In the genomic region with DNA sequence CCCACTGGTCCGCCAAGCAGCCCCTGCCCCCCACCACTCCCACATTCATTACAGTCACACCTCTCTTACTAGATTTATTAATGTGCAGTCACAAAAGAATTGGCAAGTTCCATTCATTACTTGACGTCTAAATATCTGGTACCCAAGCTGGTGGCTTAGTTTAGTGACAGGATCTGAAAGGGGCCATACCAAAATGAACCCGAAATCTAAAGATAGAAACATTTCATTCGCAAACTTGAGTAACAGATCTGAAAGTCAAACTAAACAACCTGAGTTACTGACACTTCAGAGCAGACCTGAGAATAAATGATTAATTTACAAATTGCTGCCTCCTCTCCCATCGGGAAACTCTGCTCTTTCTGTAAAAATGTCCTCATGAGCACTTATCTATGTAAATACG, we compare ENCODE assay signal across 2 cellular contexts.
TF ChIP-seq lines count a peak whose summit lies in the region.

No MANE protein-coding gene starts in this region.

TF ChIP-seq in HepG2, 621 proteins besides CTCF, POLR2A, EP300 and RAD21:
- TF ChIP-seq, protein P1, sequence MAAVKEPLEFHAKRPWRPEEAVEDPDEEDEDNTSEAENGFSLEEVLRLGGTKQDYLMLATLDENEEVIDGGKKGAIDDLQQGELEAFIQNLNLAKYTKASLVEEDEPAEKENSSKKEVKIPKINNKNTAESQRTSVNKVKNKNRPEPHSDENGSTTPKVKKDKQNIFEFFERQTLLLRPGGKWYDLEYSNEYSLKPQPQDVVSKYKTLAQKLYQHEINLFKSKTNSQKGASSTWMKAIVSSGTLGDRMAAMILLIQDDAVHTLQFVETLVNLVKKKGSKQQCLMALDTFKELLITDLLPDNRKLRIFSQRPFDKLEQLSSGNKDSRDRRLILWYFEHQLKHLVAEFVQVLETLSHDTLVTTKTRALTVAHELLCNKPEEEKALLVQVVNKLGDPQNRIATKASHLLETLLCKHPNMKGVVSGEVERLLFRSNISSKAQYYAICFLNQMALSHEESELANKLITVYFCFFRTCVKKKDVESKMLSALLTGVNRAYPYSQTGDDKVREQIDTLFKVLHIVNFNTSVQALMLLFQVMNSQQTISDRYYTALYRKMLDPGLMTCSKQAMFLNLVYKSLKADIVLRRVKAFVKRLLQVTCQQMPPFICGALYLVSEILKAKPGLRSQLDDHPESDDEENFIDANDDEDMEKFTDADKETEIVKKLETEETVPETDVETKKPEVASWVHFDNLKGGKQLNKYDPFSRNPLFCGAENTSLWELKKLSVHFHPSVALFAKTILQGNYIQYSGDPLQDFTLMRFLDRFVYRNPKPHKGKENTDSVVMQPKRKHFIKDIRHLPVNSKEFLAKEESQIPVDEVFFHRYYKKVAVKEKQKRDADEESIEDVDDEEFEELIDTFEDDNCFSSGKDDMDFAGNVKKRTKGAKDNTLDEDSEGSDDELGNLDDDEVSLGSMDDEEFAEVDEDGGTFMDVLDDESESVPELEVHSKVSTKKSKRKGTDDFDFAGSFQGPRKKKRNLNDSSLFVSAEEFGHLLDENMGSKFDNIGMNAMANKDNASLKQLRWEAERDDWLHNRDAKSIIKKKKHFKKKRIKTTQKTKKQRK (IDR thresholded peaks at IDR 0.05; ENCODE audit: low read length) = no peak

TF ChIP-seq in SK-N-SH treated with all-trans-retinoic acid at 6 μM for 48 hours, 23 proteins besides CTCF, POLR2A, EP300 and RAD21 (continued from another document):
- TF ChIP-seq POU6F1 (CRISPR knock-in tag; IDR thresholded peaks at IDR 0.05; ENCODE audit: borderline replicate concordance, low read depth) (no peak), PPARA (CRISPR knock-in tag; IDR thresholded peaks at IDR 0.05; ENCODE audit: borderline replicate concordance) (no peak), BACH2 (CRISPR knock-in tag; IDR thresholded peaks at IDR 0.05; ENCODE audit: borderline replicate concordance) (no peak), OSR1 (CRISPR knock-in tag; IDR thresholded peaks at IDR 0.05) (no peak), ZNF565 (CRISPR knock-in tag; conservative IDR thresholded peaks at IDR 0.05; ENCODE audit: low read depth) (no peak), ARNTL (CRISPR knock-in tag; IDR thresholded peaks at IDR 0.05; ENCODE audit: borderline replicate concordance, low read depth) (no peak), ZC3H10 (CRISPR knock-in tag; IDR thresholded peaks at IDR 0.05) (no peak), GLIS3 (CRISPR knock-in tag; IDR thresholded peaks at IDR 0.05) (no peak), RARB (CRISPR knock-in tag; IDR thresholded peaks at IDR 0.05) (no peak), CSDC2 (CRISPR knock-in tag; IDR thresholded peaks at IDR 0.05) (no peak)
- TF ChIP-seq, protein P2, sequence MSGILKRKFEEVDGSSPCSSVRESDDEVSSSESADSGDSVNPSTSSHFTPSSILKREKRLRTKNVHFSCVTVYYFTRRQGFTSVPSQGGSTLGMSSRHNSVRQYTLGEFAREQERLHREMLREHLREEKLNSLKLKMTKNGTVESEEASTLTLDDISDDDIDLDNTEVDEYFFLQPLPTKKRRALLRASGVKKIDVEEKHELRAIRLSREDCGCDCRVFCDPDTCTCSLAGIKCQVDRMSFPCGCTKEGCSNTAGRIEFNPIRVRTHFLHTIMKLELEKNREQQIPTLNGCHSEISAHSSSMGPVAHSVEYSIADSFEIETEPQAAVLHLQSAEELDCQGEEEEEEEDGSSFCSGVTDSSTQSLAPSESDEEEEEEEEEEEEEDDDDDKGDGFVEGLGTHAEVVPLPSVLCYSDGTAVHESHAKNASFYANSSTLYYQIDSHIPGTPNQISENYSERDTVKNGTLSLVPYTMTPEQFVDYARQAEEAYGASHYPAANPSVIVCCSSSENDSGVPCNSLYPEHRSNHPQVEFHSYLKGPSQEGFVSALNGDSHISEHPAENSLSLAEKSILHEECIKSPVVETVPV (CRISPR knock-in tag; IDR thresholded peaks at IDR 0.05) = no peak
